Comparison of ENCODE assay signal across 8 cellular contexts in genomic region chr11:116787436-116787785, GRCh38. TPM values are rescaled to one million over a fixed set of nuclear protein-coding genes. Genes with fewer than 3 reads are reported as not detected.
DNase-seq lines count a peak whose midpoint lies in the region; ATAC-seq, FAIRE-seq and TF ChIP-seq lines count a peak whose summit lies in the region.

No MANE protein-coding gene starts in this region.

- TF ChIP-seq CTCF in PC-3 (conservative IDR thresholded peaks at IDR 0.05; ENCODE audit: low read depth, low read length) (no peak), esophagus muscularis mucosa (IDR thresholded peaks at IDR 0.05) (no peak), progenitor cell of endocrine pancreas (IDR thresholded peaks at IDR 0.05; ENCODE audit: unreplicated experiment) (no peak)

- H3K27me3 ChIP-seq in PC-3 (ENCODE audit: low read length), result no peaks in the 10 kb centered on the region
- H3K27me3 ChIP-seq in esophagus muscularis mucosa, result no peaks in the 10 kb centered on the region

- ATAC-seq in GM19467 (IDR thresholded peaks at IDR 0.05; ENCODE audit: unreplicated experiment), result peak; percentile 12
- peak; percentile 16 for ATAC-seq in PC-3
- ATAC-seq in GM18519 (IDR thresholded peaks at IDR 0.05; ENCODE audit: low FRiP score, unreplicated experiment), result no peak

- H3K4me3 ChIP-seq in PC-3 (ENCODE audit: low read length) (peak overlapping the region; percentile 83), esophagus muscularis mucosa (peak overlapping the region; percentile 90 to 100 (median 98))

- under 1% methylated on average over 15 of the region's 15 CpGs for WGBS in esophagus muscularis mucosa

- H3K27me3 Mint-ChIP-seq in progenitor cell of endocrine pancreas, result peaks cover 9% of the 10 kb centered on the region

- H4K20me1 ChIP-seq in PC-3 (ENCODE audit: low read length), result no peaks in the 10 kb centered on the region; the same call in 1 of the 2 replicates

- intact Hi-C loops in PC-3 (cut with micrococcal nuclease), result no loop called here
- intact Hi-C loops in esophagus muscularis mucosa (cut with DNase I), result no loop called here

- H3K4me1 ChIP-seq in PC-3 (ENCODE audit: insufficient read depth, low read length), result peaks cover 37% of the 10 kb centered on the region
- peaks cover 20 to 38% (median 27%) of the 10 kb centered on the region in 4 donors for H3K4me1 ChIP-seq in esophagus muscularis mucosa

- H3F3A ChIP-seq in PC-3 (ENCODE audit: low read length, unreplicated experiment), result no peaks in the 10 kb centered on the region

- H3K27ac Mint-ChIP-seq in progenitor cell of endocrine pancreas, result peak overlapping the region; percentile 79

- POLR2A ChIA-PET in PC-3 (lab: Charles Lee; ENCODE audit: unreplicated experiment), result interaction anchor here (2.0 kb wide), 1 partner anchor 48 kb away, joined by 7 read pairs; no protein-coding TSS in a partner anchor

- no peaks in the 10 kb centered on the region for H3K9me2 ChIP-seq in PC-3 (replicated peaks; ENCODE audit: low read length)

- H3K9me3 ChIP-seq in PC-3 (ENCODE audit: low read length), result no peaks in the 10 kb centered on the region
- no peaks in the 10 kb centered on the region for H3K9me3 ChIP-seq in esophagus muscularis mucosa

- peak overlapping the region; percentile 92 for H3K9ac ChIP-seq in PC-3 (ENCODE audit: low read length)

- peak overlapping the region; percentile 94 for H3K4me2 ChIP-seq in PC-3 (ENCODE audit: low read length)

- peaks cover 41% of the 10 kb centered on the region for H3K36me3 ChIP-seq in PC-3 (ENCODE audit: low read depth, low read length)
- H3K36me3 ChIP-seq in esophagus muscularis mucosa, result peaks cover 36 to 43% (median 40%) of the 10 kb centered on the region in 4 donors

- no TSS peak for BruUV-seq in PC-3 (replicated peaks; lab: Mats Ljungman, UMichigan)

- peak overlapping the region; percentile 97 for H2AFZ ChIP-seq in PC-3 (ENCODE audit: low read length)

- CTCF ChIA-PET in PC-3 (lab: Charles Lee), result interaction anchor here (0.6 to 2.6 kb wide), 3 partner anchors 41 to 319 kb away, joined by 4 to 16 read pairs (median 6); partner anchors contain the start of gene APOA1

- H3K27ac ChIP-seq in PC-3 (ENCODE audit: low read length), result no peak overlapping the region; the same call in 1 of the 2 replicates
- peak overlapping the region; percentile 85 to 92 (median 90) for H3K27ac ChIP-seq in esophagus muscularis mucosa (replicated peaks in 1 of 4)

- H3K36me3 Mint-ChIP-seq in progenitor cell of endocrine pancreas (ENCODE audit: insufficient read depth), result peaks cover 20% of the 10 kb centered on the region

- no peak for TF ChIP-seq EP300 in esophagus muscularis mucosa (IDR thresholded peaks at IDR 0.05)

- peak overlapping the region; percentile 98 for H3K4me3 Mint-ChIP-seq in progenitor cell of endocrine pancreas (ENCODE audit: low read depth)

- DNase-seq in PC-3 (peak; percentile 23), esophagus muscularis mucosa (ENCODE audit: extremely low spot score) (no peak), progenitor cell of endocrine pancreas (ENCODE audit: low spot score, unreplicated experiment) (no peak), RCC 7860 (ENCODE audit: low spot score) (no peak), Kasumi-1 (lab: John Stamatoyannopoulos, UW) (no peak)
- DNase-seq in stimulated activated naive CD4-positive, alpha-beta T cell (lab: John Stamatoyannopoulos, UW), result no peak

- FAIRE-seq in RCC 7860 (lab: Jason Lieb, UNC), result no peak

- H3K4me1 Mint-ChIP-seq in progenitor cell of endocrine pancreas (ENCODE audit: low read depth), result peaks cover 16% of the 10 kb centered on the region

- no peak for TF ChIP-seq POLR2A in esophagus muscularis mucosa (IDR thresholded peaks at IDR 0.05; ENCODE audit: low read depth)

- H3K9me3 Mint-ChIP-seq in progenitor cell of endocrine pancreas (ENCODE audit: low read depth), result no peaks in the 10 kb centered on the region

- peaks cover 28% of the 10 kb centered on the region for H3K79me2 ChIP-seq in PC-3 (ENCODE audit: low read length)

RNA-seq across cellular contexts. Expression of gene ZPR1, which starts 0.4 kb away (rescaled TPM):
- total RNA-seq in PC-3 (2014; rRNA removed) (86.5 and 89.5 TPM in 2 replicates), esophagus muscularis mucosa (10 to 100 TPM; 18.3 to 46.4 (median 34.7) TPM), progenitor cell of endocrine pancreas (48.6 TPM in 2 replicates)

RNA-seq across cellular contexts. Expression of gene APOA5, which starts 4.3 kb away (rescaled TPM):
- not detected in 2 replicates for total RNA-seq in PC-3 (2014; rRNA removed)
- not detected for total RNA-seq in esophagus muscularis mucosa
- not detected in 2 replicates for total RNA-seq in progenitor cell of endocrine pancreas

RNA-seq across cellular contexts. Expression of gene BUD13, which starts 14.6 kb away (rescaled TPM):
- total RNA-seq in PC-3 (2014; rRNA removed) (28.9 and 38.0 TPM in 2 replicates), esophagus muscularis mucosa (10 to 100 TPM; 10.8 to 17.1 (median 12.5) TPM), progenitor cell of endocrine pancreas (23.8 and 26.8 TPM in 2 replicates)

RNA-seq across cellular contexts. Expression of gene APOA4, which starts 35.7 kb away (rescaled TPM):
- total RNA-seq in PC-3 (2014; rRNA removed) (not detected in 2 replicates), esophagus muscularis mucosa (under 1 TPM in 2 of 4 donors, not detected in 2; 0.26 to 0.40 TPM), progenitor cell of endocrine pancreas (not detected in 2 replicates)

RNA-seq across cellular contexts. Expression of gene APOC3, which starts 42.3 kb away (rescaled TPM):
- total RNA-seq in PC-3 (2014; rRNA removed) (not detected in 2 replicates), esophagus muscularis mucosa (not detected), progenitor cell of endocrine pancreas (14.9 and 16.3 TPM in 2 replicates)
